ENCODE assay signal across 10 cellular contexts in genomic region chr18:55500316-55501086, GRCh38.
DNase-seq lines count a peak whose midpoint lies in the region; ATAC-seq, FAIRE-seq and TF ChIP-seq lines count a peak whose summit lies in the region.
"Had no signal": no experiment of that assay in that cellular context is flagged by ENCODE, and none has a peak within 500 bp of the region (broad histone marks: within the 10 kb centered on the region; RNA-seq: fewer than 3 reads in every experiment).

No MANE protein-coding gene starts in this region.

- H3K36me3 Mint-ChIP-seq in activated T-cell treated with anti-CD3 and anti-CD28 coated beads, Interleukin-2, amount 50 U/mL, for 24 hours (ENCODE audit: low read depth) = no peaks in the 10 kb centered on the region
- H3K36me3 Mint-ChIP-seq: CD4-positive, CD25-positive, alpha-beta regulatory T cell; naive thymus-derived CD4-positive, alpha-beta T cell had no signal

- no peak for TF ChIP-seq CTCF in A549 (IDR thresholded peaks at IDR 0.05)
- TF ChIP-seq CTCF in GM10248 (IDR thresholded peaks at IDR 0.05; ENCODE audit: control extremely low read depth, extremely low read depth, low read depth, missing control alignments) = no peak

- no peak for TF ChIP-seq RAD21 in A549 (conservative IDR thresholded peaks at IDR 0.05 in 1 of 2, IDR thresholded peaks at IDR 0.05 in 1 of 2)

- H3K27ac ChIP-seq in A549 (no peak overlapping the region), HUES64 (ENCODE audit: low read depth, low read length) (peak overlapping the region; percentile 88)

- DNase-seq in A549 (ENCODE audit: low read depth in 1 of 2, low spot score in 1 of 2) (no peak), dedifferentiated amniotic fluid mesenchymal stem cell (ENCODE audit: extremely low spot score) (peak; percentile 59), lung microvascular endothelial cell (ENCODE audit: low read depth in 2 of 2) (peak; percentile 82 to 92), GM10248 (ENCODE audit: extremely low spot score) (no peak), hypothalamus (lab: John Stamatoyannopoulos, UW) (no peak)
- no peak for DNase-seq in activated effector memory CD4-positive, alpha-beta T cell treated with anti-CD3 and anti-CD28 coated beads, Interleukin-2, amount 50 U/mL, for 16 hours
- no peak for DNase-seq in activated T-cell treated with anti-CD3 and anti-CD28 coated beads, Interleukin-2, amount 50 U/mL, for 24 hours
- DNase-seq: naive thymus-derived CD4-positive, alpha-beta T cell had no signal

- H3K4me1 Mint-ChIP-seq in activated T-cell treated with anti-CD3 and anti-CD28 coated beads, Interleukin-2, amount 50 U/mL, for 24 hours (ENCODE audit: low read depth) = peaks cover 4% of the 10 kb centered on the region

- peak overlapping the region; percentile 21; the same call in 1 of the 3 replicates for H3K4me2 ChIP-seq in A549

- H3K9me3 ChIP-seq in A549 (no peaks in the 10 kb centered on the region), HUES64 (ENCODE audit: insufficient read depth, low read depth, low read length) (no peaks in the 10 kb centered on the region)

- WGBS in A549 (ENCODE audit: missing lambda C conversion rate) = 34% methylated on average over 4 of the region's 4 CpGs
- 92% methylated on average over 2 of the region's 4 CpGs for WGBS in HUES64

- no peak overlapping the region; the same call in 1 of the 2 replicates for H3K9ac ChIP-seq in HUES64 (ENCODE audit: low read depth, low read length)

- no peak for TF ChIP-seq POLR2A in A549 (IDR thresholded peaks at IDR 0.05; ENCODE audit: low read length)

- H3K4me1 ChIP-seq in A549 (0 out of 3 replicates have a peak, but pooled peaks cover 4% of the 10 kb centered on the region), HUES64 (ENCODE audit: insufficient read depth, low read length) (peaks cover 59% of the 10 kb centered on the region)

- FAIRE-seq in A549 (lab: Jason Lieb, UNC) = no peak

- no peaks in the 10 kb centered on the region for H3K9me3 Mint-ChIP-seq in activated T-cell treated with anti-CD3 and anti-CD28 coated beads, Interleukin-2, amount 50 U/mL, for 24 hours

- no peak overlapping the region for H3K4me3 Mint-ChIP-seq in activated T-cell treated with anti-CD3 and anti-CD28 coated beads, Interleukin-2, amount 50 U/mL, for 24 hours
- H3K4me3 Mint-ChIP-seq: CD4-positive, CD25-positive, alpha-beta regulatory T cell; naive thymus-derived CD4-positive, alpha-beta T cell had no signal

- POLR2A ChIA-PET in A549 (lab: Yijun Ruan, JAX) (no interaction called here), GM10248 (lab: Yijun Ruan, JAX) (no interaction called here)

- CTCF ChIA-PET in A549 (lab: Yijun Ruan, JAX) = interaction anchor here (0.6 kb wide), 1 partner anchor 44 kb away, joined by 3 read pairs; no protein-coding TSS in a partner anchor
- CTCF ChIA-PET in GM10248 (lab: Yijun Ruan, JAX) = no interaction called here

- no peaks in the 10 kb centered on the region for H3K27me3 ChIP-seq in HUES64 (ENCODE audit: insufficient read depth, low read length)

- H3K27me3 Mint-ChIP-seq in activated T-cell treated with anti-CD3 and anti-CD28 coated beads, Interleukin-2, amount 50 U/mL, for 24 hours = peaks cover 11% of the 10 kb centered on the region
- H3K27me3 Mint-ChIP-seq: CD4-positive, CD25-positive, alpha-beta regulatory T cell had no signal

- ATAC-seq in A549 = no peak
- ATAC-seq: naive thymus-derived CD4-positive, alpha-beta T cell had no signal

- H3K4me3 ChIP-seq in A549 = no peak overlapping the region
- H3K4me3 ChIP-seq in HUES64 (ENCODE audit: low read length) = no peak overlapping the region

- no peak overlapping the region for H3K27ac Mint-ChIP-seq in activated T-cell treated with anti-CD3 and anti-CD28 coated beads, Interleukin-2, amount 50 U/mL, for 24 hours
- H3K27ac Mint-ChIP-seq: CD4-positive, CD25-positive, alpha-beta regulatory T cell; naive thymus-derived CD4-positive, alpha-beta T cell had no signal

- TF ChIP-seq EP300 in A549 (IDR thresholded peaks at IDR 0.05) = no peak

- H3K36me3 ChIP-seq in HUES64 (ENCODE audit: insufficient read depth, low read length) = no peaks in the 10 kb centered on the region

TF ChIP-seq in A549, 52 proteins besides CTCF, POLR2A, EP300 and RAD21:
- no peak for TF ChIP-seq MYC (IDR thresholded peaks at IDR 0.05; ENCODE audit: borderline replicate concordance, low read length)
- no peak for TF ChIP-seq RCOR1 (IDR thresholded peaks at IDR 0.05; ENCODE audit: low read depth, low read length)
- TF ChIP-seq NR3C1 (IDR thresholded peaks at IDR 0.05) = no peak
- no peak for TF ChIP-seq CBX2 (IDR thresholded peaks at IDR 0.05; ENCODE audit: borderline replicate concordance, low read depth)

Comparison
In these comparisons a context has a peak if more than half of its experiments do, and no peak if none do; other contexts are left out.
1. DNase-seq: peak in dedifferentiated amniotic fluid mesenchymal stem cell (single experiment) and lung microvascular endothelial cell (2 of 2); none in A549 (0 of 2), activated effector memory CD4-positive, alpha-beta T cell treated with anti-CD3 and anti-CD28 coated beads, Interleukin-2, amount 50 U/mL, for 16 hours (single experiment), GM10248 (single experiment), hypothalamus (0 of 51) and activated T-cell treated with anti-CD3 and anti-CD28 coated beads, Interleukin-2, amount 50 U/mL, for 24 hours (single experiment).